In genomic region chr6:56040271-56040670, GRCh38 we compare ENCODE assay signal across 17 cellular contexts.
DNase-seq lines count a peak whose midpoint lies in the region; ATAC-seq, FAIRE-seq and TF ChIP-seq lines count a peak whose summit lies in the region.
"Had no signal": no experiment of that assay in that cellular context is flagged by ENCODE, and none has a peak within 500 bp of the region (broad histone marks: within the 10 kb centered on the region; RNA-seq: fewer than 3 reads in every experiment).

No MANE protein-coding gene starts in this region.

- H2AFZ ChIP-seq in KMS-11 (ENCODE audit: low read depth) (0 out of 2 replicates have a peak overlapping the region, but pooled peaks have one; percentile 15), astrocyte (ENCODE audit: low read depth, low read length) (no peak overlapping the region), mesenchymal stem cell (ENCODE audit: low read depth, low read length) (no peak overlapping the region)

- no peak for ATAC-seq in HG02642 (IDR thresholded peaks at IDR 0.05; ENCODE audit: poor library complexity, unreplicated experiment)
- ATAC-seq: effector memory CD8-positive, alpha-beta T cell had no signal

- no peaks in the 10 kb centered on the region for H4K20me1 ChIP-seq in KMS-11 (ENCODE audit: insufficient read depth)
- H4K20me1 ChIP-seq in astrocyte (ENCODE audit: insufficient read depth, low read length), result no peaks in the 10 kb centered on the region

- WGBS in mesenchymal stem cell, result 100% methylated on average over 1 of the region's 3 CpGs

- H3K79me1 ChIP-seq in mesenchymal stem cell (replicated peaks; ENCODE audit: low read length, poor library complexity, severe bottlenecking), result no peaks in the 10 kb centered on the region

- H3K36me3 ChIP-seq in BJ (ENCODE audit: control insufficient read depth, insufficient read depth, low read length) (no peaks in the 10 kb centered on the region), KMS-11 (ENCODE audit: insufficient read depth) (no peaks in the 10 kb centered on the region), astrocyte (ENCODE audit: insufficient read depth, low read length) (no peaks in the 10 kb centered on the region), mesenchymal stem cell (ENCODE audit: control insufficient read depth in 1 of 2, insufficient read depth in 2 of 2, low read depth in 1 of 2, low read length in 2 of 2) (no peaks in the 10 kb centered on the region)
- H3K36me3 ChIP-seq: neutrophil had no signal

- H2BK15ac ChIP-seq in mesenchymal stem cell (ENCODE audit: low read depth, poor library complexity, severe bottlenecking), result no peak overlapping the region

- H3K4me3 Mint-ChIP-seq in astrocyte (ENCODE audit: unreplicated experiment), result no peak overlapping the region
- H3K4me3 Mint-ChIP-seq: activated B cell treated with CpG ODN at 0.5 μM for 24 hours; effector memory CD8-positive, alpha-beta T cell had no signal

- no peak overlapping the region for H2BK12ac ChIP-seq in mesenchymal stem cell (ENCODE audit: low read length in 2 of 2)

- no peaks in the 10 kb centered on the region for H3K27me3 Mint-ChIP-seq in astrocyte (ENCODE audit: low read depth, unreplicated experiment)
- H3K27me3 Mint-ChIP-seq: activated B cell treated with CpG ODN at 0.5 μM for 24 hours; effector memory CD8-positive, alpha-beta T cell had no signal

- POLR2A ChIA-PET in BJ (lab: Charles Lee), result no interaction called here

- H3K4me2 ChIP-seq in KMS-11, result no peak overlapping the region; the same call in 1 of the 2 replicates
- H3K4me2 ChIP-seq in astrocyte (ENCODE audit: low read length), result peak overlapping the region; percentile 8
- H3K4me2 ChIP-seq in mesenchymal stem cell (ENCODE audit: low read length, poor library complexity, severe bottlenecking), result no peak overlapping the region

- no peaks in the 10 kb centered on the region for H3K27me3 ChIP-seq in BJ (ENCODE audit: control insufficient read depth, insufficient read depth, low read length)
- H3K27me3 ChIP-seq in KMS-11 (ENCODE audit: insufficient read depth, low read depth), result no peaks in the 10 kb centered on the region
- no peaks in the 10 kb centered on the region for H3K27me3 ChIP-seq in astrocyte (ENCODE audit: insufficient read depth, low read length)
- H3K27me3 ChIP-seq in mesenchymal stem cell (ENCODE audit: control insufficient read depth in 1 of 2, insufficient read depth in 1 of 2, low read length in 2 of 2), result no peaks in the 10 kb centered on the region

- peaks cover 3% of the 10 kb centered on the region for H3K9me3 Mint-ChIP-seq in astrocyte (ENCODE audit: unreplicated experiment)
- H3K9me3 Mint-ChIP-seq: activated B cell treated with CpG ODN at 0.5 μM for 24 hours had no signal

- DNase-seq in BJ (ENCODE audit: low read depth) (peak; percentile 11), astrocyte (ENCODE audit: low read depth) (peak; percentile 73), mesenchymal stem cell (peak; percentile 63), NCI-H146 treated with DMSO at 0.1 percent for 48 hours (lab: John Stamatoyannopoulos, UW; ENCODE audit: unreplicated experiment) (no peak), NCI-H774 (lab: John Stamatoyannopoulos, UW) (no peak), GM12892 (ENCODE audit: insufficient read length) (no peak)
- DNase-seq: activated B cell treated with CpG ODN at 0.5 μM for 24 hours; activated T-cell treated with anti-CD3 and anti-CD28 coated beads for 4 hours; effector memory CD8-positive, alpha-beta T cell; hippocampal formation; NCI-H1092 treated with DMSO at 0.1 percent for 48 hours; NCI-H526 had no signal

- no peak overlapping the region for H2AK5ac ChIP-seq in mesenchymal stem cell (ENCODE audit: low read length, severe bottlenecking)

- FAIRE-seq in astrocyte (lab: Jason Lieb, UNC), result no peak
- FAIRE-seq in GM12892 (lab: Jason Lieb, UNC), result no peak

- H3K27ac Mint-ChIP-seq in astrocyte (ENCODE audit: unreplicated experiment), result peak overlapping the region; percentile 82
- H3K27ac Mint-ChIP-seq: activated B cell treated with CpG ODN at 0.5 μM for 24 hours; effector memory CD8-positive, alpha-beta T cell had no signal

- H3K4me3 ChIP-seq in BJ (ENCODE audit: low read depth, low read length) (no peak overlapping the region), KMS-11 (IDR thresholded peaks at IDR 0.05; ENCODE audit: insufficient read depth, low read depth, low read length) (no peak overlapping the region), astrocyte (ENCODE audit: insufficient read depth, low read depth, low read length) (no peak overlapping the region), mesenchymal stem cell (ENCODE audit: insufficient read depth in 1 of 2, low read depth in 1 of 2, low read length in 2 of 2) (peak overlapping the region in 1 of 2 experiments; percentile 29)
- H3K4me3 ChIP-seq: SK-N-MC had no signal

- no peak overlapping the region for H3K18ac ChIP-seq in mesenchymal stem cell (ENCODE audit: low read depth in 1 of 2, low read length in 2 of 2)

- no peak overlapping the region for H3K14ac ChIP-seq in mesenchymal stem cell (ENCODE audit: low read length in 2 of 2)

- peaks cover 14% of the 10 kb centered on the region for H3K4me1 Mint-ChIP-seq in astrocyte (ENCODE audit: low read depth, unreplicated experiment)
- H3K4me1 Mint-ChIP-seq: activated B cell treated with CpG ODN at 0.5 μM for 24 hours had no signal

- H3K9me3 ChIP-seq in astrocyte (ENCODE audit: insufficient read depth, low read depth, low read length) (no peaks in the 10 kb centered on the region), mesenchymal stem cell (ENCODE audit: control insufficient read depth, low read length) (peaks cover 3% of the 10 kb centered on the region)
- H3K9me3 ChIP-seq: neutrophil had no signal

- H3K4ac ChIP-seq in mesenchymal stem cell (ENCODE audit: low read depth in 1 of 2, low read length in 2 of 2), result no peak overlapping the region

- peaks cover 11% of the 10 kb centered on the region for H3K4me1 ChIP-seq in KMS-11 (ENCODE audit: low read depth, poor library complexity, severe bottlenecking)
- H3K4me1 ChIP-seq in astrocyte (ENCODE audit: insufficient read depth, low read length), result no peaks in the 10 kb centered on the region
- peaks cover 1% of the 10 kb centered on the region for H3K4me1 ChIP-seq in mesenchymal stem cell (ENCODE audit: control insufficient read depth, insufficient read depth, low read depth, low read length)

- TF ChIP-seq POLR2A in GM12892 (IDR thresholded peaks at IDR 0.05; ENCODE audit: low read depth, low read length), result no peak

- CTCF ChIA-PET in BJ (lab: Yijun Ruan, JAX), result no interaction called here

- no peak overlapping the region for H2BK120ac ChIP-seq in mesenchymal stem cell (ENCODE audit: low read depth, low read length)

- no peaks in the 10 kb centered on the region for H3K36me3 Mint-ChIP-seq in astrocyte (ENCODE audit: low read depth, unreplicated experiment)

- H3K9ac ChIP-seq in KMS-11 (no peak overlapping the region), astrocyte (ENCODE audit: low read length) (no peak overlapping the region), mesenchymal stem cell (ENCODE audit: low read length) (peak overlapping the region; percentile 74)

- H3K79me2 ChIP-seq in KMS-11 (ENCODE audit: insufficient read depth, low read depth) (no peaks in the 10 kb centered on the region), astrocyte (ENCODE audit: insufficient read depth, low read length) (no peaks in the 10 kb centered on the region)

- H4K91ac ChIP-seq in mesenchymal stem cell (ENCODE audit: low read length), result no peak overlapping the region

- H4K8ac ChIP-seq in mesenchymal stem cell (ENCODE audit: low read length), result no peak overlapping the region

- H2BK5ac ChIP-seq in mesenchymal stem cell (ENCODE audit: low read depth, low read length, poor library complexity, severe bottlenecking), result no peak overlapping the region

- no peak overlapping the region for H3K23ac ChIP-seq in mesenchymal stem cell (ENCODE audit: low read length in 2 of 2)

- H3K27ac ChIP-seq in KMS-11, result no peak overlapping the region
- no peak overlapping the region for H3K27ac ChIP-seq in astrocyte (ENCODE audit: low read depth, low read length)
- no peak overlapping the region for H3K27ac ChIP-seq in mesenchymal stem cell (ENCODE audit: low read length, poor library complexity, severe bottlenecking)
- H3K27ac ChIP-seq: C4-2B, neutrophil, SK-N-MC had no signal

- TF ChIP-seq CTCF in BJ (IDR thresholded peaks at IDR 0.05; ENCODE audit: insufficient read depth, low read depth, low read length), result no peak
- no peak for TF ChIP-seq CTCF in KMS-11 (conservative IDR thresholded peaks at IDR 0.05; ENCODE audit: low read depth, low read length)
- TF ChIP-seq CTCF in astrocyte (IDR thresholded peaks at IDR 0.05; ENCODE audit: insufficient read depth, low read depth, low read length), result no peak

Comparison
In these comparisons a context has a peak if more than half of its experiments do, and no peak if none do; other contexts are left out.
1. DNase-seq: peak in BJ (single experiment), astrocyte (single experiment) and mesenchymal stem cell (single experiment); none in NCI-H146 treated with DMSO at 0.1 percent for 48 hours (single experiment), NCI-H774 (single experiment) and GM12892 (single experiment).